ENCODE assay signal across 11 cellular contexts in the genomic region with DNA sequence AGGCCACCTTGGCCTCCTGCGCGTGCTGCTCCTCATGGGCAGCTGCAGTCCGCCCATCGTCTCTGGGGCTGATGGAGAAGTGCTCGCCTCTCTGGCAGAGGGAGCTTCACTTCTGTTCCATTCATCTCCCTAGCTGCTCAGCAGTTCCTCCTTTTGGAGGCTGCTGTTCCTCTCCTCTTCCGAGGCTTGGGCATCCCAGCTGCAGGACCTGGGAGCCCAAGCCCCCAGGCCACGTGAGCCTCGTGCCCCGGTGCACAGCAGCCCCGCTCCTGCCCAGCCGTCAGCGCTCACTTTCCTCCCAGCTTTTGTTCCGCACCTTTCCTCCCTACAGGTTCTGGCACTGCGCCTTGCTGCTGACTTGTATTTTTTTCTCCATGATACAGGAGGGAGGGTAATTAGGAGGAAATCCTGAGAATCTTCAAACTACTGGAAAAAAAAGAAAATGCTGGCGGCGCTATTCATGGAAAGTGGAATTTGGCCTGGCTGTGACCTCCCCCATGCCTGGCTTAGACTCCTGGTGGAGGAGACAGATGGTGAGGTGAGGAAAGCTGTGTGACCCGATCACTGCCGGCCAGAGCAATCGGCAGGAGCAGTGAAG.
DNase-seq lines count a peak whose midpoint lies in the region; ATAC-seq, FAIRE-seq and TF ChIP-seq lines count a peak whose summit lies in the region.
"Had no signal": no experiment of that assay in that cellular context is flagged by ENCODE, and none has a peak within 500 bp of the region (broad histone marks: within the 10 kb centered on the region; RNA-seq: fewer than 3 reads in every experiment).

No MANE protein-coding gene starts in this region.

- no peak for FAIRE-seq in kidney (lab: Jason Lieb, UNC)

- H3K27me3 Mint-ChIP-seq in WTC11 (ENCODE audit: low read depth) = no peaks in the 10 kb centered on the region; the same call in 1 of the 2 replicates
- H3K27me3 Mint-ChIP-seq: central memory CD8-positive, alpha-beta T cell had no signal

- peak; percentile 63 for ATAC-seq in WTC11
- ATAC-seq in mucosa of descending colon = no peak
- no peak for ATAC-seq in GM19023 (IDR thresholded peaks at IDR 0.05; ENCODE audit: unreplicated experiment)

- intact Hi-C loops in kidney (cut with DNase I) = no loop called here
- intact Hi-C loops in mucosa of descending colon (cut with DNase I, micrococcal nuclease) = no loop called here

- DNase-seq in DMS53 (lab: John Stamatoyannopoulos, UW) (peak; percentile 48), DMS53 treated with DMSO at 0.1 percent for 48 hours (lab: John Stamatoyannopoulos, UW; ENCODE audit: unreplicated experiment) (no peak), WTC11 (ENCODE audit: low spot score) (no peak), kidney (peak; percentile 56), mucosa of descending colon (no peak), NCI-H526 (lab: John Stamatoyannopoulos, UW) (no peak)
- DNase-seq: activated T-cell treated with anti-CD3 and anti-CD28 coated beads for 4 hours had no signal

- peak overlapping the region; percentile 30 for H3K4me2 ChIP-seq in skeletal muscle satellite cell (ENCODE audit: low read length)

- TF ChIP-seq CTCF in WTC11 (IDR thresholded peaks at IDR 0.05) (no peak), kidney (IDR thresholded peaks at IDR 0.05; ENCODE audit: borderline replicate concordance, extremely low read depth, insufficient read depth) (no peak), mucosa of descending colon (IDR thresholded peaks at IDR 0.05) (no peak)

- no peak overlapping the region for H3K27ac Mint-ChIP-seq in WTC11

- H3K4me1 Mint-ChIP-seq in WTC11 = peaks cover 30% of the 10 kb centered on the region

- H3K4me3 ChIP-seq in kidney (ENCODE audit: low read length in 2 of 2) (no peak overlapping the region), skeletal muscle satellite cell (ENCODE audit: low read length) (no peak overlapping the region), mucosa of descending colon (no peak overlapping the region)

- H3K27me3 ChIP-seq in skeletal muscle satellite cell (ENCODE audit: control insufficient read depth, insufficient read depth, low read length) = no peaks in the 10 kb centered on the region

- H3K27ac ChIP-seq in kidney (ENCODE audit: low read depth in 2 of 2, low read length in 2 of 2) = no peak overlapping the region
- H3K27ac ChIP-seq: 22Rv1 had no signal

- H3K9me3 Mint-ChIP-seq in WTC11 = no peaks in the 10 kb centered on the region
- H3K9me3 Mint-ChIP-seq: central memory CD8-positive, alpha-beta T cell had no signal

- H3K9ac ChIP-seq in kidney (ENCODE audit: low read length in 2 of 2) = no peak overlapping the region
- no peak overlapping the region for H3K9ac ChIP-seq in skeletal muscle satellite cell (ENCODE audit: low read depth, low read length)

- H3K9me3 ChIP-seq in kidney (ENCODE audit: control insufficient read depth in 1 of 2, low read length in 2 of 2) = no peaks in the 10 kb centered on the region
- H3K9me3 ChIP-seq in skeletal muscle satellite cell (replicated peaks; ENCODE audit: low read length) = no peaks in the 10 kb centered on the region
- no peaks in the 10 kb centered on the region for H3K9me3 ChIP-seq in mucosa of descending colon

- H3K4me3 Mint-ChIP-seq in WTC11 = no peak overlapping the region
- H3K4me3 Mint-ChIP-seq: central memory CD8-positive, alpha-beta T cell had no signal

- H3K36me3 ChIP-seq in kidney (ENCODE audit: control insufficient read depth in 1 of 2, insufficient read depth in 2 of 2, low read length in 2 of 2) (no peaks in the 10 kb centered on the region), skeletal muscle satellite cell (ENCODE audit: insufficient read depth, low read length) (no peaks in the 10 kb centered on the region), mucosa of descending colon (ENCODE audit: low read depth) (no peaks in the 10 kb centered on the region)

- no peaks in the 10 kb centered on the region for H3K36me3 Mint-ChIP-seq in WTC11

- POLR2A ChIA-PET in WTC11 (lab: Charles Lee) = no interaction called here

- CTCF ChIA-PET in WTC11 (lab: Charles Lee) = no interaction called here

- H3K4me1 ChIP-seq in kidney (ENCODE audit: control insufficient read depth in 1 of 2, insufficient read depth in 1 of 2, low read depth in 1 of 2, low read length in 2 of 2) (peaks cover 5 to 6% of the 10 kb centered on the region in 2 donors), skeletal muscle satellite cell (ENCODE audit: control insufficient read depth, insufficient read depth, low read length) (peaks cover 15% of the 10 kb centered on the region), mucosa of descending colon (ENCODE audit: low read depth) (no peaks in the 10 kb centered on the region)

TF ChIP-seq in WTC11, 78 proteins besides CTCF, POLR2A, EP300 and RAD21 (continues in another document):
- TF ChIP-seq ZNF423 (CRISPR knock-in tag; IDR thresholded peaks at IDR 0.05) (no peak), TEAD4 (CRISPR knock-in tag; IDR thresholded peaks at IDR 0.05) (no peak), SMAD4 (CRISPR knock-in tag; IDR thresholded peaks at IDR 0.05) (no peak)
- TF ChIP-seq, protein P1, sequence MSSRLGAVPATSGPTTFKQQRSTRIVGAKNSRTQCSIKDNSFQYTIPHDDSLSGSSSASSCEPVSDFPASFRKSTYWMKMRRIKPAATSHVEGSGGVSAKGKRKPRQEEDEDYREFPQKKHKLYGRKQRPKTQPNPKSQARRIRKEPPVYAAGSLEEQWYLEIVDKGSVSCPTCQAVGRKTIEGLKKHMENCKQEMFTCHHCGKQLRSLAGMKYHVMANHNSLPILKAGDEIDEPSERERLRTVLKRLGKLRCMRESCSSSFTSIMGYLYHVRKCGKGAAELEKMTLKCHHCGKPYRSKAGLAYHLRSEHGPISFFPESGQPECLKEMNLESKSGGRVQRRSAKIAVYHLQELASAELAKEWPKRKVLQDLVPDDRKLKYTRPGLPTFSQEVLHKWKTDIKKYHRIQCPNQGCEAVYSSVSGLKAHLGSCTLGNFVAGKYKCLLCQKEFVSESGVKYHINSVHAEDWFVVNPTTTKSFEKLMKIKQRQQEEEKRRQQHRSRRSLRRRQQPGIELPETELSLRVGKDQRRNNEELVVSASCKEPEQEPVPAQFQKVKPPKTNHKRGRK (CRISPR knock-in tag; IDR thresholded peaks at IDR 0.05; ENCODE audit: borderline replicate concordance) = no peak
- TF ChIP-seq, protein P2, sequence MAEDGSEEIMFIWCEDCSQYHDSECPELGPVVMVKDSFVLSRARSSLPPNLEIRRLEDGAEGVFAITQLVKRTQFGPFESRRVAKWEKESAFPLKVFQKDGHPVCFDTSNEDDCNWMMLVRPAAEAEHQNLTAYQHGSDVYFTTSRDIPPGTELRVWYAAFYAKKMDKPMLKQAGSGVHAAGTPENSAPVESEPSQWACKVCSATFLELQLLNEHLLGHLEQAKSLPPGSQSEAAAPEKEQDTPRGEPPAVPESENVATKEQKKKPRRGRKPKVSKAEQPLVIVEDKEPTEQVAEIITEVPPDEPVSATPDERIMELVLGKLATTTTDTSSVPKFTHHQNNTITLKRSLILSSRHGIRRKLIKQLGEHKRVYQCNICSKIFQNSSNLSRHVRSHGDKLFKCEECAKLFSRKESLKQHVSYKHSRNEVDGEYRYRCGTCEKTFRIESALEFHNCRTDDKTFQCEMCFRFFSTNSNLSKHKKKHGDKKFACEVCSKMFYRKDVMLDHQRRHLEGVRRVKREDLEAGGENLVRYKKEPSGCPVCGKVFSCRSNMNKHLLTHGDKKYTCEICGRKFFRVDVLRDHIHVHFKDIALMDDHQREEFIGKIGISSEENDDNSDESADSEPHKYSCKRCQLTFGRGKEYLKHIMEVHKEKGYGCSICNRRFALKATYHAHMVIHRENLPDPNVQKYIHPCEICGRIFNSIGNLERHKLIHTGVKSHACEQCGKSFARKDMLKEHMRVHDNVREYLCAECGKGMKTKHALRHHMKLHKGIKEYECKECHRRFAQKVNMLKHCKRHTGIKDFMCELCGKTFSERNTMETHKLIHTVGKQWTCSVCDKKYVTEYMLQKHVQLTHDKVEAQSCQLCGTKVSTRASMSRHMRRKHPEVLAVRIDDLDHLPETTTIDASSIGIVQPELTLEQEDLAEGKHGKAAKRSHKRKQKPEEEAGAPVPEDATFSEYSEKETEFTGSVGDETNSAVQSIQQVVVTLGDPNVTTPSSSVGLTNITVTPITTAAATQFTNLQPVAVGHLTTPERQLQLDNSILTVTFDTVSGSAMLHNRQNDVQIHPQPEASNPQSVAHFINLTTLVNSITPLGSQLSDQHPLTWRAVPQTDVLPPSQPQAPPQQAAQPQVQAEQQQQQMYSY (CRISPR knock-in tag; IDR thresholded peaks at IDR 0.05) = no peak
- TF ChIP-seq, protein P3, sequence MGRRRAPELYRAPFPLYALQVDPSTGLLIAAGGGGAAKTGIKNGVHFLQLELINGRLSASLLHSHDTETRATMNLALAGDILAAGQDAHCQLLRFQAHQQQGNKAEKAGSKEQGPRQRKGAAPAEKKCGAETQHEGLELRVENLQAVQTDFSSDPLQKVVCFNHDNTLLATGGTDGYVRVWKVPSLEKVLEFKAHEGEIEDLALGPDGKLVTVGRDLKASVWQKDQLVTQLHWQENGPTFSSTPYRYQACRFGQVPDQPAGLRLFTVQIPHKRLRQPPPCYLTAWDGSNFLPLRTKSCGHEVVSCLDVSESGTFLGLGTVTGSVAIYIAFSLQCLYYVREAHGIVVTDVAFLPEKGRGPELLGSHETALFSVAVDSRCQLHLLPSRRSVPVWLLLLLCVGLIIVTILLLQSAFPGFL (CRISPR knock-in tag; IDR thresholded peaks at IDR 0.05; ENCODE audit: borderline replicate concordance) = no peak
- TF ChIP-seq, protein P4, sequence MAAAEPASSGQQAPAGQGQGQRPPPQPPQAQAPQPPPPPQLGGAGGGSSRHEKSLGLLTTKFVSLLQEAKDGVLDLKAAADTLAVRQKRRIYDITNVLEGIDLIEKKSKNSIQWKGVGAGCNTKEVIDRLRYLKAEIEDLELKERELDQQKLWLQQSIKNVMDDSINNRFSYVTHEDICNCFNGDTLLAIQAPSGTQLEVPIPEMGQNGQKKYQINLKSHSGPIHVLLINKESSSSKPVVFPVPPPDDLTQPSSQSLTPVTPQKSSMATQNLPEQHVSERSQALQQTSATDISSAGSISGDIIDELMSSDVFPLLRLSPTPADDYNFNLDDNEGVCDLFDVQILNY (CRISPR knock-in tag; IDR thresholded peaks at IDR 0.05) = no peak
- TF ChIP-seq, protein P5, sequence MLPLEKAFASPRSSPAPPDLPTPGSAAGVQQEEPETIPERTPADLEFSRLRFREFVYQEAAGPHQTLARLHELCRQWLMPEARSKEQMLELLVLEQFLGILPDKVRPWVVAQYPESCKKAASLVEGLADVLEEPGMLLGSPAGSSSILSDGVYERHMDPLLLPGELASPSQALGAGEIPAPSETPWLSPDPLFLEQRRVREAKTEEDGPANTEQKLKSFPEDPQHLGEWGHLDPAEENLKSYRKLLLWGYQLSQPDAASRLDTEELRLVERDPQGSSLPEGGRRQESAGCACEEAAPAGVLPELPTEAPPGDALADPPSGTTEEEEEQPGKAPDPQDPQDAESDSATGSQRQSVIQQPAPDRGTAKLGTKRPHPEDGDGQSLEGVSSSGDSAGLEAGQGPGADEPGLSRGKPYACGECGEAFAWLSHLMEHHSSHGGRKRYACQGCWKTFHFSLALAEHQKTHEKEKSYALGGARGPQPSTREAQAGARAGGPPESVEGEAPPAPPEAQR (CRISPR knock-in tag; IDR thresholded peaks at IDR 0.05) = no peak

Comparison
In these comparisons a context has a peak if more than half of its experiments do, and no peak if none do; other contexts are left out.
1. DNase-seq: peak in DMS53 (single experiment) and kidney (single experiment); none in DMS53 treated with DMSO at 0.1 percent for 48 hours (single experiment), WTC11 (single experiment), mucosa of descending colon (0 of 3) and NCI-H526 (0 of 2).